ENCODE assay signal across 15 cellular contexts in the genomic region with DNA sequence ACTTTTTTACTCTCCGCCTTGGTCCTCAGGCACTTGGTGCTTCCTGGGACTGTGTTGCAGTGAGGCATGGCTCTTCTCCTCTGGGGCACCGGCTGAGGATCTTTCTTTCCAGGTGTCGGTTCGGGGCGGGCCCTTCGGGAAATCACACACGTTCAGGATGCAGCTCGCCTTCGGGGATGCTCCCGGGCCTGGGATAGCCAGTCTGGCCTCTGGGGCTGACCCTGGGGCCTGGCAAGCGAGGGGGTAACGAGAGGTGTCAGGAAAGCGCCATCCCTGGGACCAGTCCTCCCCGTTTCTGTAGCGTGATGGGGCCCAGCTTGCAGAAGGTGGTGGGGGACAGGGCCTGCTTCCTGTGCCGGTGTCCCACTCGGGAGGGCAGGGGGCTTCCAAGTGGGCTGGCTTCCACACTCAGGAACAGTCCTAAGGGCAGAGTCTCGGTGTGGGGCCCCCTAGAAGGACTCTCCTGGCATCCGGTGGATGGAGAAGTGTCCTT. TPM values are rescaled to one million over a fixed set of nuclear protein-coding genes. Genes with fewer than 3 reads are reported as not detected.
A peak's percentile ranks its signal among the peaks of the same experiment; 100 is the strongest.
DNase-seq lines count a peak whose midpoint lies in the region; ATAC-seq and TF ChIP-seq lines count a peak whose summit lies in the region.
"Had no signal": no experiment of that assay in that cellular context is flagged by ENCODE, and none has a peak within 500 bp of the region (broad histone marks: within the 10 kb centered on the region; RNA-seq: fewer than 3 reads in every experiment).

No MANE protein-coding gene starts in this region.

- no peak overlapping the region for H3K4me3 ChIP-seq in ascending aorta
- H3K4me3 ChIP-seq: BLaER1 treated with 17β-estradiol and CSF1 and Interleukin-3, amounts not matched to agents 10 nM and 100 nM had no signal

- H3K27me3 ChIP-seq in ascending aorta = no peaks in the 10 kb centered on the region
- H3K27me3 ChIP-seq: BLaER1 treated with 17β-estradiol and CSF1 and Interleukin-3, amounts not matched to agents 10 nM and 100 nM had no signal

- CTCF ChIA-PET in activated naive CD4-positive, alpha-beta T cell treated with anti-CD3 and anti-CD28 coated beads, Interleukin-2, amount 10 ng/mL, durations not matched to agents 7 days and 5 days (lab: Charles Lee) = no interaction called here

- no peak for ATAC-seq in GM19324 (IDR thresholded peaks at IDR 0.05; ENCODE audit: low FRiP score, unreplicated experiment)

- H3K27me3 Mint-ChIP-seq in activated naive CD4-positive, alpha-beta T cell treated with anti-CD3 and anti-CD28 coated beads, Interleukin-2, amount 10 ng/mL, durations not matched to agents 7 days and 5 days = no peaks in the 10 kb centered on the region
- no peaks in the 10 kb centered on the region for H3K27me3 Mint-ChIP-seq in osteocyte (ENCODE audit: unreplicated experiment)
- H3K27me3 Mint-ChIP-seq: CD4-positive, alpha-beta T cell had no signal

- peak overlapping the region; percentile 38 for H3K27ac Mint-ChIP-seq in activated naive CD4-positive, alpha-beta T cell treated with anti-CD3 and anti-CD28 coated beads, Interleukin-2, amount 10 ng/mL, durations not matched to agents 7 days and 5 days
- peak overlapping the region; percentile 28 for H3K27ac Mint-ChIP-seq in osteocyte (ENCODE audit: unreplicated experiment)
- H3K27ac Mint-ChIP-seq: CD4-positive, alpha-beta T cell; HFFc6 had no signal

- TF ChIP-seq CTCF in ascending aorta (IDR thresholded peaks at IDR 0.05) = no peak
- no peak for TF ChIP-seq CTCF in osteocyte (IDR thresholded peaks at IDR 0.05)

- H3K36me3 ChIP-seq in ascending aorta = peaks cover 23 to 31% of the 10 kb centered on the region in 2 donors

- peaks cover 13% of the 10 kb centered on the region in 2 donors for H3K4me1 ChIP-seq in ascending aorta

- peaks cover 19% of the 10 kb centered on the region for H3K36me3 Mint-ChIP-seq in activated naive CD4-positive, alpha-beta T cell treated with anti-CD3 and anti-CD28 coated beads, Interleukin-2, amount 10 ng/mL, durations not matched to agents 7 days and 5 days
- peaks cover 46% of the 10 kb centered on the region for H3K36me3 Mint-ChIP-seq in osteocyte (ENCODE audit: unreplicated experiment)

- DNase-seq in activated naive CD4-positive, alpha-beta T cell treated with anti-CD3 and anti-CD28 coated beads, Interleukin-2, amount 10 ng/mL, durations not matched to agents 7 days and 5 days = no peak
- DNase-seq in activated naive CD4-positive, alpha-beta T cell treated with Interleukin-2 at 50 U/mL for 16 hours = no peak
- DNase-seq in ascending aorta (ENCODE audit: low spot score in 2 of 2) = no peak
- no peak for DNase-seq in osteocyte (ENCODE audit: extremely low spot score, unreplicated experiment)
- DNase-seq in NCI-H345 treated with DMSO at 0.1 percent for 48 hours (lab: John Stamatoyannopoulos, UW; ENCODE audit: unreplicated experiment) = no peak
- DNase-seq in dermis blood vessel endothelial cell = no peak
- DNase-seq: ACHN; CD4-positive, alpha-beta T cell; DND-41; GDM1; HCEC 1CT; HFFc6 had no signal

- H3K4me1 Mint-ChIP-seq in activated naive CD4-positive, alpha-beta T cell treated with anti-CD3 and anti-CD28 coated beads, Interleukin-2, amount 10 ng/mL, durations not matched to agents 7 days and 5 days = peaks cover 19% of the 10 kb centered on the region
- H3K4me1 Mint-ChIP-seq in osteocyte (ENCODE audit: unreplicated experiment) = peaks cover 55% of the 10 kb centered on the region

- no peaks in the 10 kb centered on the region for H3K9me3 ChIP-seq in ascending aorta
- H3K9me3 ChIP-seq: BLaER1 treated with 17β-estradiol and CSF1 and Interleukin-3, amounts not matched to agents 10 nM and 100 nM had no signal

- H3K4me3 Mint-ChIP-seq in activated naive CD4-positive, alpha-beta T cell treated with anti-CD3 and anti-CD28 coated beads, Interleukin-2, amount 10 ng/mL, durations not matched to agents 7 days and 5 days = no peak overlapping the region
- no peak overlapping the region for H3K4me3 Mint-ChIP-seq in osteocyte (ENCODE audit: unreplicated experiment)
- H3K4me3 Mint-ChIP-seq: CD4-positive, alpha-beta T cell; HFFc6 had no signal

- H3K9me3 Mint-ChIP-seq in activated naive CD4-positive, alpha-beta T cell treated with anti-CD3 and anti-CD28 coated beads, Interleukin-2, amount 10 ng/mL, durations not matched to agents 7 days and 5 days = no peaks in the 10 kb centered on the region
- H3K9me3 Mint-ChIP-seq in osteocyte (ENCODE audit: unreplicated experiment) = no peaks in the 10 kb centered on the region
- H3K9me3 Mint-ChIP-seq: CD4-positive, alpha-beta T cell; HFFc6 had no signal

- intact Hi-C loops in ascending aorta (cut with DNase I) = no loop called here

- H3K27ac ChIP-seq in ascending aorta = peak overlapping the region; percentile 50 to 62
- H3K27ac ChIP-seq: BLaER1 treated with 17β-estradiol and CSF1 and Interleukin-3, amounts not matched to agents 10 nM and 100 nM; HL-60 had no signal

RNA-seq across cellular contexts. Expression of gene LRP5, which starts 53.6 kb away (rescaled TPM):
- total RNA-seq in ascending aorta (130 TPM), osteocyte (162 and 179 TPM in 2 replicates), dermis blood vessel endothelial cell (87.3 and 169 TPM in 2 replicates)
